In the genomic region with DNA sequence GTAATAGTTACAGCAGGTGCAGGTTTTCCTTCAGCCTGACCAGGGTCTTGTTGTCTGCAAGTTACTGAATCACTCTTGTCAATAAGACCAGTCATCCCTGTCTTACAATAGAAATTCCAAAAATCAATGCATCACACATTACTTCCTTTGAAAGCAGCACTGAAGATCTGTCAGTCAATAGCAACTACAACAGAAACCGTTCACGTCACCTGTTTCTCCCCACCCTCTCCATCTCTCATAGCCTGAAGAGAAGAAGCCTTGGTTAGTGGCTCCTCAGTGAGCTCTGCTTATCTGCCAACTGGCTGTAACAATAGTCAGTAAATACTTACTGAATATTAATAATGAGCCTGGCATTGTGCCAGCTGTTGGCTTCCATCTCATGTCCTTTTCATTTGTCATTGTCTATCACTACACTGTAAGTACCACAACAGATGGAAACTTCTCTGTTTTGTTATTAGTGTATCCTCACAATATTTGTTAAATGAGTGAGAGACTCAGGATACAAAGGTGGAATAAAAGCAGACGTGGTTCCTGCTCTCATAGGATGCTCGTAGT, we compare ENCODE assay signal across 21 cellular contexts.
DNase-seq lines count a peak whose midpoint lies in the region; ATAC-seq and TF ChIP-seq lines count a peak whose summit lies in the region.
"Had no signal": no experiment of that assay in that cellular context is flagged by ENCODE, and none has a peak within 500 bp of the region (broad histone marks: within the 10 kb centered on the region; RNA-seq: fewer than 3 reads in every experiment).

No MANE protein-coding gene starts in this region.

- no peak for TF ChIP-seq CTCF in BE2C (IDR thresholded peaks at IDR 0.05; ENCODE audit: low read depth, low read length)

- H3K4me1 ChIP-seq in BE2C: no peaks in the 10 kb centered on the region; the same call in 1 of the 2 replicates

- ATAC-seq in GM18907 (IDR thresholded peaks at IDR 0.05; ENCODE audit: unreplicated experiment) (peak; percentile 77), HG02763 (IDR thresholded peaks at IDR 0.05; ENCODE audit: unreplicated experiment) (peak; percentile 37)
- ATAC-seq: naive thymus-derived CD8-positive, alpha-beta T cell had no signal

- H3K9me3 ChIP-seq in BE2C: no peaks in the 10 kb centered on the region

- H3K4me3 Mint-ChIP-seq in T-helper 2 cell treated with Interferon-gamma antibody and Interleukin-4, amounts not matched to agents 5 μg/mL and 100 μg/mL, for 36 hours: no peak overlapping the region
- H3K4me3 Mint-ChIP-seq: CD4-positive, alpha-beta memory T cell; endodermal cell; HFFc6; memory B cell; naive thymus-derived CD8-positive, alpha-beta T cell had no signal

- H3K4me3 ChIP-seq in BE2C (ENCODE audit: low read depth, low read length) (no peak overlapping the region), H7 (ENCODE audit: insufficient read depth, low read depth, low read length) (no peak overlapping the region)

- no peaks in the 10 kb centered on the region for H3K36me3 Mint-ChIP-seq in T-helper 2 cell treated with Interferon-gamma antibody and Interleukin-4, amounts not matched to agents 5 μg/mL and 100 μg/mL, for 36 hours (ENCODE audit: low read depth)
- H3K36me3 Mint-ChIP-seq: CD4-positive, alpha-beta memory T cell had no signal

- H3K4me1 Mint-ChIP-seq in T-helper 2 cell treated with Interferon-gamma antibody and Interleukin-4, amounts not matched to agents 5 μg/mL and 100 μg/mL, for 36 hours (ENCODE audit: low read depth): peaks cover 4% of the 10 kb centered on the region
- H3K4me1 Mint-ChIP-seq: CD4-positive, alpha-beta memory T cell had no signal

- H3K9me3 Mint-ChIP-seq in T-helper 2 cell treated with Interferon-gamma antibody and Interleukin-4, amounts not matched to agents 5 μg/mL and 100 μg/mL, for 36 hours: no peaks in the 10 kb centered on the region
- H3K9me3 Mint-ChIP-seq: endodermal cell, HFFc6, memory B cell had no signal

- H3K27ac Mint-ChIP-seq in T-helper 2 cell treated with Interferon-gamma antibody and Interleukin-4, amounts not matched to agents 5 μg/mL and 100 μg/mL, for 36 hours: no peak overlapping the region
- H3K27ac Mint-ChIP-seq: CD4-positive, alpha-beta memory T cell; endodermal cell; HFFc6; memory B cell; naive thymus-derived CD8-positive, alpha-beta T cell had no signal

- H3K36me3 ChIP-seq in BE2C (no peaks in the 10 kb centered on the region), H7 (replicated peaks; ENCODE audit: control insufficient read depth, insufficient read depth, low read length) (no peaks in the 10 kb centered on the region)

- H3K27me3 ChIP-seq in BE2C (no peaks in the 10 kb centered on the region), H7 (ENCODE audit: control insufficient read depth, insufficient read depth, low read length) (no peaks in the 10 kb centered on the region)

- peaks cover 47% of the 10 kb centered on the region for H3K27me3 Mint-ChIP-seq in T-helper 2 cell treated with Interferon-gamma antibody and Interleukin-4, amounts not matched to agents 5 μg/mL and 100 μg/mL, for 36 hours (ENCODE audit: low read depth)
- H3K27me3 Mint-ChIP-seq: memory B cell had no signal

- DNase-seq in BE2C: peak; percentile 16
- DNase-seq in NCI-H1105 treated with DMSO at 0.1 percent for 48 hours (lab: John Stamatoyannopoulos, UW): peak; percentile 70
- no peak for DNase-seq in OCI-M2 (lab: John Stamatoyannopoulos, UW; ENCODE audit: unreplicated experiment)
- no peak for DNase-seq in T-helper 2 cell treated with Interferon-gamma antibody and Interleukin-4, amounts not matched to agents 5 μg/mL and 100 μg/mL, for 36 hours (ENCODE audit: low spot score)
- DNase-seq in germinal center (ENCODE audit: low spot score): no peak
- no peak for DNase-seq in H7
- DNase-seq: activated CD4-positive, CD25-positive, alpha-beta regulatory T cell treated with anti-CD3 and anti-CD28 coated beads, Interleukin-2, amount 50 U/mL, for 72 hours; activated effector memory CD4-positive, alpha-beta T cell treated with anti-CD3 and anti-CD28 coated beads, Interleukin-2, amount 50 U/mL, for 16 hours; CD4-positive, alpha-beta memory T cell; cerebellar nuclear complex; endodermal cell; HFFc6; islet precursor cell; Karpas-422; naive thymus-derived CD8-positive, alpha-beta T cell; NCI-H1436; OCI-M1; stimulated activated CD4-positive, alpha-beta T cell treated with anti-CD3 and anti-CD28 coated beads, Interleukin-2, amount 100 ng/mL, for 48 hours had no signal

Comparison
In these comparisons a context has a peak if more than half of its experiments do, and no peak if none do; other contexts are left out.
1. DNase-seq: peak in BE2C (single experiment) and NCI-H1105 treated with DMSO at 0.1 percent for 48 hours (single experiment); none in OCI-M2 (single experiment), T-helper 2 cell treated with Interferon-gamma antibody and Interleukin-4, amounts not matched to agents 5 μg/mL and 100 μg/mL, for 36 hours (single experiment), germinal center (single experiment) and H7 (single experiment).